26 cellular contexts compared by ENCODE assay signal in the genomic region with DNA sequence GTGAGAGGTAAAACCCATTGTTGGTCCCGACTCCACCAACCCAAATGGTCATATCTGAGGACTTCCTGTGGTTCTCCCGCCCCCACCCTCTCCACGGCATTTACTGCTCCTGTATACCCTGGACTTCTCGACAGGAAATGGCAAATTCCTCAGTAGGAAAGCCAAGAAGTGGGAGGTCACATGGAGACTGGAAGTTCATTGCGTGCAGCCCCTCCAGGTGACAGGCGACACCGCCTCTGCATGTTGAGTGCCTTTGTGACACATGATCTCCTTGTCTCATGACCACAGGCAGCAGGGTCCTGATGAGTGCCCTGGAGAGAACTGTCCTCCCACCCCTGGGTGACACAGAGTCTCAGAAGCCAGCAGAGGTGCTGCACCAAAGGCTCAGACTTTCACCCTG. TPM values are rescaled to one million over a fixed set of nuclear protein-coding genes. Genes with fewer than 3 reads are reported as not detected.
DNase-seq lines count a peak whose midpoint lies in the region; ATAC-seq and TF ChIP-seq lines count a peak whose summit lies in the region.
"Had no signal": no experiment of that assay in that cellular context is flagged by ENCODE, and none has a peak within 500 bp of the region (broad histone marks: within the 10 kb centered on the region; RNA-seq: fewer than 3 reads in every experiment).

No MANE protein-coding gene starts in this region.

- 40 to 60% methylated on average over 7 of the region's 7 CpGs for WGBS in heart right ventricle, 2 donors
- 44 to 45% methylated on average over 7 of the region's 7 CpGs for WGBS in aorta, 2 donors

- peak in 7 of 8 donors; percentile 18 to 69 (median 55) for ATAC-seq in heart right ventricle
- ATAC-seq in left lung: no peak
- peak; percentile 13 for ATAC-seq in aorta (ENCODE audit: low FRiP score)
- no peak for ATAC-seq in stimulated activated naive B cell treated with anti-CD40 and anti-IgM and Interleukin-4, amounts not matched to agents 10 μg/mL and 1 μg/mL and 100 μg/mL, for 72 hours (replicated peaks)
- ATAC-seq: GM23338, left lobe of liver had no signal

- DNase-seq in heart right ventricle (peak in 1 of 2 donors; percentile 36), right atrium auricular region (ENCODE audit: low spot score) (no peak), ascending aorta (ENCODE audit: low spot score in 2 of 2) (no peak), left lung (no peak), aorta (no peak), MG63 (no peak)
- no peak for DNase-seq in effector CD4-positive, alpha-beta T cell
- DNase-seq in stimulated activated naive B cell treated with anti-CD40 and anti-IgM and Interleukin-4, amounts not matched to agents 10 μg/mL and 1 μg/mL and 100 μg/mL, for 72 hours: no peak
- DNase-seq: activated CD4-positive, alpha-beta T cell treated with anti-CD3 and anti-CD28 coated beads, Interleukin-2, amount 50 U/mL, for 4 hours; activated CD8-positive, alpha-beta memory T cell treated with anti-CD3 and anti-CD28 coated beads, Interleukin-2, amount 50 U/mL, for 4 hours; activated naive CD8-positive, alpha-beta T cell treated with anti-CD3 and anti-CD28 coated beads, Interleukin-2, amount 10 ng/mL, durations not matched to agents 7 days and 5 days; BE2C; NCI-H1417 treated with DMSO at 0.1 percent for 48 hours; NCI-H2171; NCI-H69; SK-N-SH; stimulated activated CD4-positive, alpha-beta T cell treated with anti-CD3 and anti-CD28 coated beads, Interleukin-4, amount 100 ng/mL, for 1 hour; stimulated activated naive CD4-positive, alpha-beta T cell treated with Interleukin-2 at 50 U/mL for 16 hours had no signal

- peaks cover 50 to 66% of the 10 kb centered on the region in 2 donors for H3K27me3 Mint-ChIP-seq in stimulated activated naive B cell treated with anti-CD40 and anti-IgM and Interleukin-4, amounts not matched to agents 10 μg/mL and 1 μg/mL and 100 μg/mL, for 72 hours

- intact Hi-C loops in heart right ventricle (cut with DNase I) (loop anchor here in 1 of 10 donors (5.0 kb wide), 1 partner anchor 1078 kb away; no protein-coding TSS in a partner anchor), ascending aorta (cut with DNase I) (no loop called here), left lung (cut with DNase I) (no loop called here), aorta (cut with DNase I) (no loop called here)

- H3K36me3 ChIP-seq in heart right ventricle (no peaks in the 10 kb centered on the region), right atrium auricular region (no peaks in the 10 kb centered on the region), ascending aorta (peaks cover 0 to 3% of the 10 kb centered on the region in 2 donors), left lung (no peaks in the 10 kb centered on the region), aorta (ENCODE audit: control insufficient read depth in 1 of 2, insufficient read depth in 2 of 2, low read length in 1 of 2) (no peaks in the 10 kb centered on the region), MG63 (no peaks in the 10 kb centered on the region)
- H3K36me3 ChIP-seq: BE2C, tibial nerve had no signal

- peaks cover 0 to 1% of the 10 kb centered on the region in 2 donors for H3K9me3 Mint-ChIP-seq in stimulated activated naive B cell treated with anti-CD40 and anti-IgM and Interleukin-4, amounts not matched to agents 10 μg/mL and 1 μg/mL and 100 μg/mL, for 72 hours
- H3K9me3 Mint-ChIP-seq: brain; GM23338; T-helper 2 cell treated with Interferon-gamma antibody and Interleukin-4, amounts not matched to agents 5 μg/mL and 100 μg/mL, for 36 hours had no signal

- no peak overlapping the region for H3K4me3 Mint-ChIP-seq in stimulated activated naive B cell treated with anti-CD40 and anti-IgM and Interleukin-4, amounts not matched to agents 10 μg/mL and 1 μg/mL and 100 μg/mL, for 72 hours
- H3K4me3 Mint-ChIP-seq: activated naive CD8-positive, alpha-beta T cell treated with anti-CD3 and anti-CD28 coated beads, Interleukin-2, amount 10 ng/mL, durations not matched to agents 7 days and 5 days; brain; GM23338; T-helper 2 cell treated with Interferon-gamma antibody and Interleukin-4, amounts not matched to agents 5 μg/mL and 100 μg/mL, for 36 hours had no signal

- no peak overlapping the region for H3K4me3 ChIP-seq in heart right ventricle
- H3K4me3 ChIP-seq in right atrium auricular region: no peak overlapping the region
- H3K4me3 ChIP-seq in ascending aorta: no peak overlapping the region
- H3K4me3 ChIP-seq in left lung: no peak overlapping the region
- no peak overlapping the region for H3K4me3 ChIP-seq in aorta (ENCODE audit: low read length in 2 of 2)
- no peak overlapping the region for H3K4me3 ChIP-seq in MG63
- H3K4me3 ChIP-seq: GM23338, tibial nerve had no signal

- no peak for TF ChIP-seq CTCF in heart right ventricle (IDR thresholded peaks at IDR 0.05)
- TF ChIP-seq CTCF in right atrium auricular region (IDR thresholded peaks at IDR 0.05): no peak
- no peak for TF ChIP-seq CTCF in ascending aorta (IDR thresholded peaks at IDR 0.05)
- TF ChIP-seq CTCF in left lung (IDR thresholded peaks at IDR 0.05): no peak

- H3K4me1 Mint-ChIP-seq in stimulated activated naive B cell treated with anti-CD40 and anti-IgM and Interleukin-4, amounts not matched to agents 10 μg/mL and 1 μg/mL and 100 μg/mL, for 72 hours: peaks cover 17 to 26% of the 10 kb centered on the region in 2 donors

- H3K27ac ChIP-seq in heart right ventricle (peak overlapping the region in 8 of 10 donors; percentile 30 to 88 (median 68)), right atrium auricular region (no peak overlapping the region), ascending aorta (peak overlapping the region; percentile 12 to 70), left lung (peak overlapping the region; percentile 40 to 57), aorta (ENCODE audit: low read depth in 1 of 2, low read length in 2 of 2) (no peak overlapping the region)

- H3K4me1 ChIP-seq in heart right ventricle (peaks cover 2 to 89% (median 71%) of the 10 kb centered on the region in 9 donors), right atrium auricular region (peaks cover 0 to 38% of the 10 kb centered on the region in 2 donors), ascending aorta (peaks cover 3 to 25% of the 10 kb centered on the region in 2 donors), left lung (peaks cover 4 to 84% of the 10 kb centered on the region in 2 donors), aorta (ENCODE audit: control insufficient read depth in 1 of 2, insufficient read depth in 2 of 2, low read length in 2 of 2) (peaks cover 1 to 3% of the 10 kb centered on the region in 2 donors)
- H3K4me1 ChIP-seq: BE2C, tibial nerve had no signal

- H3K9me3 ChIP-seq in heart right ventricle (no peaks in the 10 kb centered on the region), right atrium auricular region (no peaks in the 10 kb centered on the region), ascending aorta (no peaks in the 10 kb centered on the region), left lung (no peaks in the 10 kb centered on the region), aorta (ENCODE audit: control insufficient read depth, low read length) (no peaks in the 10 kb centered on the region), MG63 (no peaks in the 10 kb centered on the region)
- H3K9me3 ChIP-seq: BE2C, SK-N-SH, tibial nerve had no signal

- no peak overlapping the region for H3K27ac Mint-ChIP-seq in stimulated activated naive B cell treated with anti-CD40 and anti-IgM and Interleukin-4, amounts not matched to agents 10 μg/mL and 1 μg/mL and 100 μg/mL, for 72 hours
- H3K27ac Mint-ChIP-seq: activated naive CD8-positive, alpha-beta T cell treated with anti-CD3 and anti-CD28 coated beads, Interleukin-2, amount 10 ng/mL, durations not matched to agents 7 days and 5 days; activated T-helper 2 cell treated with anti-CD3 and anti-CD28 coated beads, Interferon-gamma antibody, Interleukin-2, Interleukin-4, amounts not matched to agents 10 μg/mL and 5 μg/mL and 100 μg/mL, durations not matched to agents 14 hours and 24 hours and 36 hours; brain; GM23338; T-helper 2 cell treated with Interferon-gamma antibody and Interleukin-4, amounts not matched to agents 5 μg/mL and 100 μg/mL, for 36 hours had no signal

- H3K36me3 Mint-ChIP-seq in stimulated activated naive B cell treated with anti-CD40 and anti-IgM and Interleukin-4, amounts not matched to agents 10 μg/mL and 1 μg/mL and 100 μg/mL, for 72 hours: no peaks in the 10 kb centered on the region
- H3K36me3 Mint-ChIP-seq: activated naive CD8-positive, alpha-beta T cell treated with anti-CD3 and anti-CD28 coated beads, Interleukin-2, amount 10 ng/mL, durations not matched to agents 7 days and 5 days; brain had no signal

- peaks cover 0 to 10% (median 0%) of the 10 kb centered on the region in 7 donors for H3K27me3 ChIP-seq in heart right ventricle
- H3K27me3 ChIP-seq in right atrium auricular region: no peaks in the 10 kb centered on the region
- H3K27me3 ChIP-seq in ascending aorta: no peaks in the 10 kb centered on the region
- H3K27me3 ChIP-seq in left lung: peaks cover 0 to 17% of the 10 kb centered on the region in 2 donors
- H3K27me3 ChIP-seq in aorta (ENCODE audit: control insufficient read depth in 1 of 2, insufficient read depth in 2 of 2, low read length in 1 of 2): no peaks in the 10 kb centered on the region
- no peaks in the 10 kb centered on the region for H3K27me3 ChIP-seq in MG63
- H3K27me3 ChIP-seq: BE2C had no signal

RNA-seq across cellular contexts. Expression of a gene that starts 24.2 kb away (rescaled TPM):
- 10 to 100 TPM; 10.7 to 30.5 (median 16.5) TPM for total RNA-seq in heart right ventricle
- 10 to 100 TPM in 1 of 2 donors, 1 to 10 TPM in 1; 9.5 to 10.2 TPM for polyA plus RNA-seq in heart right ventricle
- total RNA-seq in right atrium auricular region: 10 to 100 TPM in 1 of 2 donors, 1 to 10 TPM in 1; 6.3 to 13.2 TPM
- 28.5 TPM for total RNA-seq in ascending aorta
- total RNA-seq in left lung: 10 to 100 TPM; 21.7 to 27.6 TPM
- 100 to 1,000 TPM; 113 to 133 TPM for total RNA-seq in aorta
- polyA plus RNA-seq in aorta: 10 to 100 TPM; 33.5 to 59.6 TPM
- 4.4 and 7.6 TPM in 2 replicates for total RNA-seq in MG63 (2014; rRNA removed; shearing (Covaris generic); ENCODE audit: low replicate concordance)
- total RNA-seq: A673; activated naive CD8-positive, alpha-beta T cell treated with anti-CD3 and anti-CD28 coated beads, Interleukin-2, amount 10 ng/mL, durations not matched to agents 7 days and 5 days; MCF 10A had no signal
- polyA plus RNA-seq: SK-N-SH had no signal

Comparison
In these comparisons a context has a peak if more than half of its experiments do, and no peak if none do; other contexts are left out.
1. H3K27ac ChIP-seq: peak in heart right ventricle (8 of 10), ascending aorta (2 of 2) and left lung (2 of 2); none in right atrium auricular region (0 of 2) and aorta (0 of 2).
2. ATAC-seq: peak in heart right ventricle (7 of 8) and aorta (single experiment); none in left lung (single experiment) and stimulated activated naive B cell treated with anti-CD40 and anti-IgM and Interleukin-4, amounts not matched to agents 10 μg/mL and 1 μg/mL and 100 μg/mL, for 72 hours (0 of 2).